In genomic region chr11:122075016-122075415, GRCh38 we compare ENCODE assay signal across 31 cellular contexts. TPM values are rescaled to one million over a fixed set of nuclear protein-coding genes. Genes with fewer than 3 reads are reported as not detected.
"Had no signal": no experiment of that assay in that cellular context is flagged by ENCODE, and none has a peak within 500 bp of the region (broad histone marks: within the 10 kb centered on the region; RNA-seq: fewer than 3 reads in every experiment).

No MANE protein-coding gene starts in this region.

- H3K36me3 ChIP-seq: heart right ventricle, left lung, lower lobe of right lung, pancreas, prostate gland, stomach, thyroid gland, transverse colon, upper lobe of right lung had no signal

- H3K4me3 ChIP-seq: heart right ventricle, hepatocyte, left lung, lower lobe of right lung, pancreas, prostate gland, skin epidermis, stomach, testis, thyroid gland, transverse colon, upper lobe of right lung had no signal

- H3K4me2 ChIP-seq: hepatocyte had no signal

- H3K9me3 ChIP-seq: heart right ventricle, left lung, lower lobe of right lung, pancreas, prostate gland, stomach, testis, thyroid gland, transverse colon, upper lobe of right lung had no signal

- ATAC-seq: heart right ventricle; left colon; left lung; lower lobe of right lung; natural killer cell; pancreas; right cardiac atrium; sciatic nerve; stimulated activated naive B cell treated with anti-CD40 and anti-IgM and Interleukin-4, amounts not matched to agents 10 μg/mL and 1 μg/mL and 100 μg/mL, for 72 hours; stimulated activated naive CD8-positive, alpha-beta T cell treated with anti-CD3 and anti-CD28 coated beads, Interleukin-15, Interleukin-2, amounts not matched to agents 100 U/mL and 50 U/mL, for 24 hours; upper lobe of right lung had no signal

- H3K79me2 ChIP-seq: hepatocyte had no signal

- H3K4me1 Mint-ChIP-seq: naive B cell; natural killer cell; stimulated activated naive B cell treated with anti-CD40 and anti-IgM and Interleukin-4, amounts not matched to agents 10 μg/mL and 1 μg/mL and 100 μg/mL, for 72 hours had no signal

- H2AFZ ChIP-seq: hepatocyte had no signal

- H3K4me3 Mint-ChIP-seq: naive B cell; natural killer cell; nephron progenitor cell; stimulated activated naive B cell treated with anti-CD40 and anti-IgM and Interleukin-4, amounts not matched to agents 10 μg/mL and 1 μg/mL and 100 μg/mL, for 72 hours had no signal

- FAIRE-seq: kidney, urothelium cell line had no signal

- H3K27me3 ChIP-seq: heart right ventricle, hepatocyte, left lung, stomach, testis, thyroid gland, transverse colon, upper lobe of right lung had no signal

- H3K9me3 Mint-ChIP-seq: naive B cell; natural killer cell; nephron progenitor cell; stimulated activated naive B cell treated with anti-CD40 and anti-IgM and Interleukin-4, amounts not matched to agents 10 μg/mL and 1 μg/mL and 100 μg/mL, for 72 hours had no signal

- H3K27ac ChIP-seq: heart right ventricle, hepatocyte, left lung, lower lobe of right lung, pancreas, prostate gland, skin epidermis, stomach, testis, thyroid gland, transverse colon, upper lobe of right lung had no signal

- H3K36me3 Mint-ChIP-seq: naive B cell; natural killer cell; stimulated activated naive B cell treated with anti-CD40 and anti-IgM and Interleukin-4, amounts not matched to agents 10 μg/mL and 1 μg/mL and 100 μg/mL, for 72 hours had no signal

- H3K4me1 ChIP-seq: left lung, lower lobe of right lung, prostate gland, testis, transverse colon, upper lobe of right lung had no signal

- H3K27ac Mint-ChIP-seq: naive B cell; natural killer cell; nephron progenitor cell; stimulated activated naive B cell treated with anti-CD40 and anti-IgM and Interleukin-4, amounts not matched to agents 10 μg/mL and 1 μg/mL and 100 μg/mL, for 72 hours had no signal

- DNase-seq: heart right ventricle; kidney; left colon; left lung; lower lobe of right lung; mammary epithelial cell; mesenchymal stem cell; naive B cell; natural killer cell; nephron progenitor cell; pancreas; posterior cingulate gyrus; retina; right cardiac atrium; stimulated activated CD4-positive, alpha-beta T cell treated with anti-CD3 and anti-CD28 coated beads, Interleukin-12 subunit alpha, Interleukin-12 subunit beta, amount 100 ng/mL, for 4 hours; stimulated activated CD4-positive, alpha-beta T cell treated with anti-CD3 and anti-CD28 coated beads, Interleukin-15, amount 100 ng/mL, for 24 hours; stimulated activated CD4-positive, alpha-beta T cell treated with anti-CD3 and anti-CD28 coated beads, Interleukin-2, amount 100 ng/mL, for 24 hours; stimulated activated CD4-positive, alpha-beta T cell treated with anti-CD3 and anti-CD28 coated beads, Interleukin-4, amount 100 ng/mL, for 1 hour; stimulated activated naive B cell treated with anti-CD40 and anti-IgM and Interleukin-4, amounts not matched to agents 10 μg/mL and 1 μg/mL and 100 μg/mL, for 72 hours; stimulated activated naive CD8-positive, alpha-beta T cell treated with anti-CD3 and anti-CD28 coated beads, Interleukin-15, Interleukin-2, amounts not matched to agents 100 U/mL and 50 U/mL, for 24 hours; stomach; testis; thyroid gland; transverse colon; upper lobe of right lung had no signal

RNA-seq across cellular contexts. Expression of gene BLID, which starts 41.0 kb away (rescaled TPM):
- total RNA-seq: kidney, left colon, mononuclear cell, natural killer cell, pancreas, transverse colon, upper lobe of right lung had no signal
- polyA plus RNA-seq: heart right ventricle, mammary epithelial cell, pancreas, stomach had no signal
